Comparison of ENCODE assay signal across 27 cellular contexts in genomic region chr13:20749377-20749776, GRCh38.
"Had no signal": no experiment of that assay in that cellular context is flagged by ENCODE, and none has a peak within 500 bp of the region (broad histone marks: within the 10 kb centered on the region; RNA-seq: fewer than 3 reads in every experiment).

No MANE protein-coding gene starts in this region.

- H3K36me3 ChIP-seq: stomach, suprapubic skin, thoracic aorta, thyroid gland, transverse colon, upper lobe of right lung, uterus, vagina had no signal

- H3K4me1 ChIP-seq: stomach, suprapubic skin, testis, thyroid gland, tibial artery, tibial nerve, transverse colon, upper lobe of left lung, upper lobe of right lung, uterus, vagina had no signal

- H3K9me3 ChIP-seq: testis, thyroid gland, uterus, vagina had no signal

- H3K27ac ChIP-seq: stomach, suprapubic skin, testis, thoracic aorta, thyroid gland, tibial artery, tibial nerve, transverse colon, upper lobe of left lung, upper lobe of right lung, uterus, vagina had no signal

- H3K27me3 ChIP-seq: stomach, suprapubic skin, testis, thyroid gland, tibial artery, tibial nerve, transverse colon, upper lobe of left lung, upper lobe of right lung, uterus, vagina had no signal

- ATAC-seq: stimulated activated effector memory CD8-positive, alpha-beta T cell treated with anti-CD3 and anti-CD28 coated beads, Interleukin-12 subunit alpha, Interleukin-12 subunit beta, amount 100 ng/mL, for 72 hours; stimulated activated memory B cell treated with anti-CD40 and anti-IgM and Interleukin-4, amounts not matched to agents 10 μg/mL and 1 μg/mL and 100 μg/mL, for 72 hours; stimulated activated naive B cell treated with anti-CD40 and anti-IgM and Interleukin-4, amounts not matched to agents 10 μg/mL and 1 μg/mL and 100 μg/mL, for 72 hours; stimulated activated naive CD8-positive, alpha-beta T cell treated with anti-CD3 and anti-CD28 coated beads, Interleukin-15, amount 100 ng/mL, for 72 hours; stimulated activated naive CD8-positive, alpha-beta T cell treated with anti-CD3 and anti-CD28 coated beads, Interleukin-15, Interleukin-2, amounts not matched to agents 100 U/mL and 50 U/mL, for 24 hours; upper lobe of right lung had no signal

- H3K4me3 ChIP-seq: stomach, suprapubic skin, testis, thoracic aorta, thyroid gland, tibial artery, tibial nerve, transverse colon, upper lobe of left lung, upper lobe of right lung, uterus, vagina had no signal

- FAIRE-seq: urothelium cell line had no signal

- DNase-seq: stimulated activated CD4-positive, alpha-beta T cell treated with anti-CD3 and anti-CD28 coated beads, Interleukin-2, amount 100 ng/mL, for 48 hours; stimulated activated CD4-positive, alpha-beta T cell treated with anti-CD3 and anti-CD28 coated beads, Interleukin-4, amount 100 ng/mL, for 1 hour; stimulated activated CD4-positive, alpha-beta T cell treated with anti-CD3 and anti-CD28 coated beads, Interleukin-4, amount 100 ng/mL, for 24 hours; stimulated activated CD4-positive, alpha-beta T cell treated with anti-CD3 and anti-CD28 coated beads, Interleukin-4, amount 100 ng/mL, for 4 hours; stimulated activated CD8-positive, alpha-beta memory T cell treated with anti-CD3 and anti-CD28 coated beads, Interleukin-4, amount 100 ng/mL, for 48 hours; stimulated activated naive B cell treated with anti-CD40 and anti-IgM and Interleukin-4, amounts not matched to agents 10 μg/mL and 1 μg/mL and 100 μg/mL, for 72 hours; stimulated activated naive CD4-positive, alpha-beta T cell; stimulated activated naive CD4-positive, alpha-beta T cell treated with Interleukin-2 at 50 U/mL for 16 hours; stimulated activated naive CD8-positive, alpha-beta T cell treated with anti-CD3 and anti-CD28 coated beads, Interleukin-15, amount 100 ng/mL, for 72 hours; stimulated activated naive CD8-positive, alpha-beta T cell treated with anti-CD3 and anti-CD28 coated beads, Interleukin-15, Interleukin-2, amounts not matched to agents 100 U/mL and 50 U/mL, for 24 hours; stomach; substantia nigra; testis; thyroid gland; tibial artery; transverse colon; trophoblast cell; upper lobe of left lung; upper lobe of right lung; uterus had no signal
